1 cellular context compared by ENCODE assay signal in the genomic region with DNA sequence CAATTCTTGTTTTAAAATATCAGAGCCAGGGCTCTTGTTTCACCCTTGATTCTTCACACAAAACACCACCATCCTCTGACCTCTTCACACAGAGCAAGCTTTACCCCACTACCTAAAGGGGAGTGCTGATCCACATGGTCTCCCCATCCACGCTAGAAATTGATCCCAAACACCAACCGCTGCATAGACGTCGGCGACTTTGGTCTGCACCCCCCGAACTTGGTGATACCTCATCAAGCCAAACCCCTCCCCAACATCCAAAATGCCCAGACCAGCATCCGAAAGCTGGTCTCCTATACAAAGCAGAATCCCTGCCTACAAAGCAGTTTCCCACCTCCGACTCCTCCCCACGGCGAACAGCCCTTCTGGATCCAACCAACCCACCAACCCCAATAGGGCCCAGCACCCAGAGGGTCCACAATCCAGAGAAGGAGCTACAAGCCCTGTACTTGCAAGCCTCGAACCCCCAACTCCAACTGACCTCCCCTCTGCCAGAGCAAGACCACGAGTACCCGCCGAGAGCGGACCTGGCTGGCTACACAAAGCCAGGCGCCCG.
TF ChIP-seq lines count a peak whose summit lies in the region.

No MANE protein-coding gene starts in this region.

TF ChIP-seq in HepG2, 621 proteins besides CTCF, POLR2A, EP300 and RAD21 (continues in another document):
- TF ChIP-seq CBFB (CRISPR knock-in tag; IDR thresholded peaks at IDR 0.05) (0 out of 2 replicates have a peak, but pooled peaks have one; percentile 18), NFAT5 (CRISPR knock-in tag; IDR thresholded peaks at IDR 0.05) (no peak), TCF7 (IDR thresholded peaks at IDR 0.05; ENCODE audit: low read depth) (no peak), ZHX1 (CRISPR knock-in tag; IDR thresholded peaks at IDR 0.05; ENCODE audit: low read depth) (no peak), ZNF274 (CRISPR knock-in tag; IDR thresholded peaks at IDR 0.05) (no peak), JDP2 (CRISPR knock-in tag; IDR thresholded peaks at IDR 0.05; ENCODE audit: borderline replicate concordance) (no peak), TAF15 (IDR thresholded peaks at IDR 0.05; ENCODE audit: low read depth, low read length, poor library complexity, severe bottlenecking) (no peak), KDM1A (CRISPR knock-in tag; IDR thresholded peaks at IDR 0.05) (no peak), BHLHE40 (IDR thresholded peaks at IDR 0.05; ENCODE audit: low read length) (no peak), ARNT2 (CRISPR knock-in tag; IDR thresholded peaks at IDR 0.05; ENCODE audit: low read depth) (no peak), CREM (IDR thresholded peaks at IDR 0.05) (no peak), CREM (CRISPR knock-in tag; IDR thresholded peaks at IDR 0.05) (no peak), TBX3 (IDR thresholded peaks at IDR 0.05; ENCODE audit: borderline replicate concordance) (no peak), ZNF569 (CRISPR knock-in tag; IDR thresholded peaks at IDR 0.05; ENCODE audit: borderline replicate concordance) (no peak), PCBP1 (IDR thresholded peaks at IDR 0.05; ENCODE audit: borderline replicate concordance, low read depth, low read length) (0 out of 2 replicates have a peak, but pooled peaks have one; percentile 6), ZFP41 (CRISPR knock-in tag; IDR thresholded peaks at IDR 0.05; ENCODE audit: borderline replicate concordance) (0 out of 2 replicates have a peak, but pooled peaks have one; percentile 15), CEBPG (CRISPR knock-in tag; IDR thresholded peaks at IDR 0.05) (no peak), NAIF1 (CRISPR knock-in tag; IDR thresholded peaks at IDR 0.05; ENCODE audit: borderline replicate concordance) (no peak), TRIM22 (IDR thresholded peaks at IDR 0.05) (no peak), NKX3-1 (CRISPR knock-in tag; IDR thresholded peaks at IDR 0.05) (no peak), SP4 (CRISPR knock-in tag; IDR thresholded peaks at IDR 0.05) (no peak), ZNF788 (CRISPR knock-in tag; IDR thresholded peaks at IDR 0.05; ENCODE audit: borderline replicate concordance) (no peak), KLF16 (CRISPR knock-in tag; IDR thresholded peaks at IDR 0.05) (no peak), ZBTB1 (CRISPR knock-in tag; IDR thresholded peaks at IDR 0.05; ENCODE audit: borderline replicate concordance) (no peak), RXRB (CRISPR knock-in tag; IDR thresholded peaks at IDR 0.05; ENCODE audit: borderline replicate concordance) (no peak), ZNF839 (CRISPR knock-in tag; IDR thresholded peaks at IDR 0.05; ENCODE audit: borderline replicate concordance) (no peak), ZNF513 (CRISPR knock-in tag; conservative IDR thresholded peaks at IDR 0.05) (no peak), ZNF160 (CRISPR knock-in tag; IDR thresholded peaks at IDR 0.05) (no peak), ZNF644 (CRISPR knock-in tag; IDR thresholded peaks at IDR 0.05; ENCODE audit: low read depth) (no peak), PHF5A (CRISPR knock-in tag; IDR thresholded peaks at IDR 0.05; ENCODE audit: low read depth, unreplicated experiment) (no peak), ZNF282 (IDR thresholded peaks at IDR 0.05; ENCODE audit: partially characterized antibody) (no peak), HOXA3 (CRISPR knock-in tag; IDR thresholded peaks at IDR 0.05) (no peak), ETS1 (CRISPR knock-in tag; IDR thresholded peaks at IDR 0.05) (no peak), ZNF441 (CRISPR knock-in tag; IDR thresholded peaks at IDR 0.05; ENCODE audit: borderline replicate concordance) (no peak), SKI (IDR thresholded peaks at IDR 0.05; ENCODE audit: partially characterized antibody) (no peak), GZF1 (CRISPR knock-in tag; IDR thresholded peaks at IDR 0.05) (0 out of 2 replicates have a peak, but pooled peaks have one; percentile 16)
- TF ChIP-seq, protein P1, sequence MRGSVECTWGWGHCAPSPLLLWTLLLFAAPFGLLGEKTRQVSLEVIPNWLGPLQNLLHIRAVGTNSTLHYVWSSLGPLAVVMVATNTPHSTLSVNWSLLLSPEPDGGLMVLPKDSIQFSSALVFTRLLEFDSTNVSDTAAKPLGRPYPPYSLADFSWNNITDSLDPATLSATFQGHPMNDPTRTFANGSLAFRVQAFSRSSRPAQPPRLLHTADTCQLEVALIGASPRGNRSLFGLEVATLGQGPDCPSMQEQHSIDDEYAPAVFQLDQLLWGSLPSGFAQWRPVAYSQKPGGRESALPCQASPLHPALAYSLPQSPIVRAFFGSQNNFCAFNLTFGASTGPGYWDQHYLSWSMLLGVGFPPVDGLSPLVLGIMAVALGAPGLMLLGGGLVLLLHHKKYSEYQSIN (CRISPR knock-in tag; IDR thresholded peaks at IDR 0.05; ENCODE audit: borderline replicate concordance) = no peak
- TF ChIP-seq, protein P2, sequence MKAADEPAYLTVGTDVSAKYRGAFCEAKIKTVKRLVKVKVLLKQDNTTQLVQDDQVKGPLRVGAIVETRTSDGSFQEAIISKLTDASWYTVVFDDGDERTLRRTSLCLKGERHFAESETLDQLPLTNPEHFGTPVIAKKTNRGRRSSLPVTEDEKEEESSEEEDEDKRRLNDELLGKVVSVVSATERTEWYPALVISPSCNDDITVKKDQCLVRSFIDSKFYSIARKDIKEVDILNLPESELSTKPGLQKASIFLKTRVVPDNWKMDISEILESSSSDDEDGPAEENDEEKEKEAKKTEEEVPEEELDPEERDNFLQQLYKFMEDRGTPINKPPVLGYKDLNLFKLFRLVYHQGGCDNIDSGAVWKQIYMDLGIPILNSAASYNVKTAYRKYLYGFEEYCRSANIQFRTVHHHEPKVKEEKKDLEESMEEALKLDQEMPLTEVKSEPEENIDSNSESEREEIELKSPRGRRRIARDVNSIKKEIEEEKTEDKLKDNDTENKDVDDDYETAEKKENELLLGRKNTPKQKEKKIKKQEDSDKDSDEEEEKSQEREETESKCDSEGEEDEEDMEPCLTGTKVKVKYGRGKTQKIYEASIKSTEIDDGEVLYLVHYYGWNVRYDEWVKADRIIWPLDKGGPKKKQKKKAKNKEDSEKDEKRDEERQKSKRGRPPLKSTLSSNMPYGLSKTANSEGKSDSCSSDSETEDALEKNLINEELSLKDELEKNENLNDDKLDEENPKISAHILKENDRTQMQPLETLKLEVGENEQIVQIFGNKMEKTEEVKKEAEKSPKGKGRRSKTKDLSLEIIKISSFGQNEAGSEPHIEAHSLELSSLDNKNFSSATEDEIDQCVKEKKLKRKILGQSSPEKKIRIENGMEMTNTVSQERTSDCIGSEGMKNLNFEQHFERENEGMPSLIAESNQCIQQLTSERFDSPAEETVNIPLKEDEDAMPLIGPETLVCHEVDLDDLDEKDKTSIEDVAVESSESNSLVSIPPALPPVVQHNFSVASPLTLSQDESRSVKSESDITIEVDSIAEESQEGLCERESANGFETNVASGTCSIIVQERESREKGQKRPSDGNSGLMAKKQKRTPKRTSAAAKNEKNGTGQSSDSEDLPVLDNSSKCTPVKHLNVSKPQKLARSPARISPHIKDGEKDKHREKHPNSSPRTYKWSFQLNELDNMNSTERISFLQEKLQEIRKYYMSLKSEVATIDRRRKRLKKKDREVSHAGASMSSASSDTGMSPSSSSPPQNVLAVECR (CRISPR knock-in tag; IDR thresholded peaks at IDR 0.05; ENCODE audit: borderline replicate concordance) = no peak
- TF ChIP-seq, protein P3, sequence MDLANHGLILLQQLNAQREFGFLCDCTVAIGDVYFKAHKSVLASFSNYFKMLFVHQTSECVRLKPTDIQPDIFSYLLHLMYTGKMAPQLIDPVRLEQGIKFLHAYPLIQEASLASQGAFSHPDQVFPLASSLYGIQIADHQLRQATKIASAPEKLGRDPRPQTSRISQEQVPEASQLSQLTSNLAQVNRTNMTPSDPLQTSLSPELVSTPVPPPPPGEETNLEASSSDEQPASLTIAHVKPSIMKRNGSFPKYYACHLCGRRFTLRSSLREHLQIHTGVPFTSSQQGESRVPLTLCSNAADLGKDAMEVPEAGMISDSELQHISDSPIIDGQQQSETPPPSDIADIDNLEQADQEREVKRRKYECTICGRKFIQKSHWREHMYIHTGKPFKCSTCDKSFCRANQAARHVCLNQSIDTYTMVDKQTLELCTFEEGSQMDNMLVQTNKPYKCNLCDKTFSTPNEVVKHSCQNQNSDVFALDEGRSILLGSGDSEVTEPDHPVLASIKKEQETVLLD (CRISPR knock-in tag; IDR thresholded peaks at IDR 0.05; ENCODE audit: low read depth) = no peak
- TF ChIP-seq, protein P4, sequence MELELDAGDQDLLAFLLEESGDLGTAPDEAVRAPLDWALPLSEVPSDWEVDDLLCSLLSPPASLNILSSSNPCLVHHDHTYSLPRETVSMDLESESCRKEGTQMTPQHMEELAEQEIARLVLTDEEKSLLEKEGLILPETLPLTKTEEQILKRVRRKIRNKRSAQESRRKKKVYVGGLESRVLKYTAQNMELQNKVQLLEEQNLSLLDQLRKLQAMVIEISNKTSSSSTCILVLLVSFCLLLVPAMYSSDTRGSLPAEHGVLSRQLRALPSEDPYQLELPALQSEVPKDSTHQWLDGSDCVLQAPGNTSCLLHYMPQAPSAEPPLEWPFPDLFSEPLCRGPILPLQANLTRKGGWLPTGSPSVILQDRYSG (CRISPR knock-in tag; IDR thresholded peaks at IDR 0.05) = no peak
